Comparison of ENCODE assay signal across 18 cellular contexts in the genomic region with DNA sequence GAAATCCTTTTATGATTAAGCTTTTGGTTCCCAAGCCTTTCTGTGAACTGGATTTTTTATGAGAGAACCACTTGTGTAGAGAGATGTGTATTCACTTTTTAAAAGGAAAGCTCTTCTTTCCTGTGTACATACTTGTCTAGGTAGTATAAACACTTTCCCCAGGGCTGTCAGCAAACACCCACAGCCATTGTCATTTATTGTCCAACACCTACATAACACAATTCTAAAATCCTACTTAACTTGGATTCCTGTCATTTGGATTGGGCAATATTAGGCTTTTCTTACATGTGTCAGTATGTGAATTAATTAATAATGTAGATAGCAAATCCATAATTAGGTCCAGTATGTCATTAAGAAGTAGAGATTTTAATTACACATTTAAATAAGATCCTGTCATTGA.
"Had no signal": no experiment of that assay in that cellular context is flagged by ENCODE, and none has a peak within 500 bp of the region (broad histone marks: within the 10 kb centered on the region; RNA-seq: fewer than 3 reads in every experiment).

No MANE protein-coding gene starts in this region.

- DNase-seq: activated CD4-positive, alpha-beta T cell treated with anti-CD3 and anti-CD28 coated beads, Interleukin-2, amount 50 U/mL, for 1 hour; activated CD4-positive, CD25-positive, alpha-beta regulatory T cell treated with anti-CD3 and anti-CD28 coated beads, Interleukin-2, amount 50 U/mL, for 72 hours; activated CD8-positive, alpha-beta T cell treated with anti-CD3 and anti-CD28 coated beads, Interleukin-2, amount 10 ng/mL, durations not matched to agents 7 days and 5 days; activated naive CD4-positive, alpha-beta T cell treated with Interleukin-2 at 50 U/mL for 16 hours; amygdala; cerebellar nuclear complex; esophagus squamous epithelium; islet precursor cell; left cardiac atrium; nephron progenitor cell; pancreas; psoas muscle; spleen; stimulated activated CD4-positive, alpha-beta T cell treated with anti-CD3 and anti-CD28 coated beads, Interleukin-4, amount 100 ng/mL, for 24 hours; stimulated activated naive CD8-positive, alpha-beta T cell treated with anti-CD3 and anti-CD28 coated beads, Interleukin-15, Interleukin-2, amounts not matched to agents 100 U/mL and 50 U/mL, for 24 hours; upper lobe of left lung had no signal

- H3K9me3 Mint-ChIP-seq: nephron progenitor cell; T-helper 2 cell treated with Interferon-gamma antibody and Interleukin-4, amounts not matched to agents 5 μg/mL and 100 μg/mL, for 36 hours had no signal

- H3K27ac Mint-ChIP-seq: activated CD8-positive, alpha-beta T cell treated with anti-CD3 and anti-CD28 coated beads, Interleukin-2, amount 10 ng/mL, durations not matched to agents 7 days and 5 days; nephron progenitor cell; T-helper 2 cell treated with Interferon-gamma antibody and Interleukin-4, amounts not matched to agents 5 μg/mL and 100 μg/mL, for 36 hours had no signal

- H3K4me3 Mint-ChIP-seq: activated CD8-positive, alpha-beta T cell treated with anti-CD3 and anti-CD28 coated beads, Interleukin-2, amount 10 ng/mL, durations not matched to agents 7 days and 5 days; nephron progenitor cell; T-helper 2 cell treated with Interferon-gamma antibody and Interleukin-4, amounts not matched to agents 5 μg/mL and 100 μg/mL, for 36 hours had no signal

- ATAC-seq: activated CD8-positive, alpha-beta T cell treated with anti-CD3 and anti-CD28 coated beads, Interleukin-2, amount 10 ng/mL, durations not matched to agents 7 days and 5 days; gastroesophageal sphincter; left cardiac atrium had no signal

- H3K4me1 Mint-ChIP-seq: nephron progenitor cell had no signal
